ENCODE assay signal across 1 cellular context in the genomic region with DNA sequence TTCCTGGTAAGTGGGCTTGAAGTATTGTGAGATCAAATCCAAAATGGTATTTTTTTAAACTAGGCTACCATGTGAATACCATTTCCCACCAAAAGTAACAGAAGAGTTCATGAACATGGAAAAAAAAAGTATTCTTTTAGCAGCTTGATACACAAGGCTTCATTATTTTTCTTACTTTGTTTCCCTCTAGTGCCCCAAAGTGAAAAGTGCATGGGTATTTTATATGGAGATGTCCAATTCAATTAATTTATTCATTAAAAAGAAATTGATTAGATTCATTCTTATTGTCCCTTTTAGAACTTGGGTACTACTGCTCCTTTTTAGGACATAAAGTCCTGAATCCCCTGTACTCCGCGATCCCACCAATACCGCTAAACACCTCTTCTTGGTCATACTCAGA.
TF ChIP-seq lines count a peak whose summit lies in the region.

No MANE protein-coding gene starts in this region.

TF ChIP-seq in GM23338, 12 proteins besides CTCF, POLR2A, EP300 and RAD21 (continued from another document):
- TF ChIP-seq, protein P1, sequence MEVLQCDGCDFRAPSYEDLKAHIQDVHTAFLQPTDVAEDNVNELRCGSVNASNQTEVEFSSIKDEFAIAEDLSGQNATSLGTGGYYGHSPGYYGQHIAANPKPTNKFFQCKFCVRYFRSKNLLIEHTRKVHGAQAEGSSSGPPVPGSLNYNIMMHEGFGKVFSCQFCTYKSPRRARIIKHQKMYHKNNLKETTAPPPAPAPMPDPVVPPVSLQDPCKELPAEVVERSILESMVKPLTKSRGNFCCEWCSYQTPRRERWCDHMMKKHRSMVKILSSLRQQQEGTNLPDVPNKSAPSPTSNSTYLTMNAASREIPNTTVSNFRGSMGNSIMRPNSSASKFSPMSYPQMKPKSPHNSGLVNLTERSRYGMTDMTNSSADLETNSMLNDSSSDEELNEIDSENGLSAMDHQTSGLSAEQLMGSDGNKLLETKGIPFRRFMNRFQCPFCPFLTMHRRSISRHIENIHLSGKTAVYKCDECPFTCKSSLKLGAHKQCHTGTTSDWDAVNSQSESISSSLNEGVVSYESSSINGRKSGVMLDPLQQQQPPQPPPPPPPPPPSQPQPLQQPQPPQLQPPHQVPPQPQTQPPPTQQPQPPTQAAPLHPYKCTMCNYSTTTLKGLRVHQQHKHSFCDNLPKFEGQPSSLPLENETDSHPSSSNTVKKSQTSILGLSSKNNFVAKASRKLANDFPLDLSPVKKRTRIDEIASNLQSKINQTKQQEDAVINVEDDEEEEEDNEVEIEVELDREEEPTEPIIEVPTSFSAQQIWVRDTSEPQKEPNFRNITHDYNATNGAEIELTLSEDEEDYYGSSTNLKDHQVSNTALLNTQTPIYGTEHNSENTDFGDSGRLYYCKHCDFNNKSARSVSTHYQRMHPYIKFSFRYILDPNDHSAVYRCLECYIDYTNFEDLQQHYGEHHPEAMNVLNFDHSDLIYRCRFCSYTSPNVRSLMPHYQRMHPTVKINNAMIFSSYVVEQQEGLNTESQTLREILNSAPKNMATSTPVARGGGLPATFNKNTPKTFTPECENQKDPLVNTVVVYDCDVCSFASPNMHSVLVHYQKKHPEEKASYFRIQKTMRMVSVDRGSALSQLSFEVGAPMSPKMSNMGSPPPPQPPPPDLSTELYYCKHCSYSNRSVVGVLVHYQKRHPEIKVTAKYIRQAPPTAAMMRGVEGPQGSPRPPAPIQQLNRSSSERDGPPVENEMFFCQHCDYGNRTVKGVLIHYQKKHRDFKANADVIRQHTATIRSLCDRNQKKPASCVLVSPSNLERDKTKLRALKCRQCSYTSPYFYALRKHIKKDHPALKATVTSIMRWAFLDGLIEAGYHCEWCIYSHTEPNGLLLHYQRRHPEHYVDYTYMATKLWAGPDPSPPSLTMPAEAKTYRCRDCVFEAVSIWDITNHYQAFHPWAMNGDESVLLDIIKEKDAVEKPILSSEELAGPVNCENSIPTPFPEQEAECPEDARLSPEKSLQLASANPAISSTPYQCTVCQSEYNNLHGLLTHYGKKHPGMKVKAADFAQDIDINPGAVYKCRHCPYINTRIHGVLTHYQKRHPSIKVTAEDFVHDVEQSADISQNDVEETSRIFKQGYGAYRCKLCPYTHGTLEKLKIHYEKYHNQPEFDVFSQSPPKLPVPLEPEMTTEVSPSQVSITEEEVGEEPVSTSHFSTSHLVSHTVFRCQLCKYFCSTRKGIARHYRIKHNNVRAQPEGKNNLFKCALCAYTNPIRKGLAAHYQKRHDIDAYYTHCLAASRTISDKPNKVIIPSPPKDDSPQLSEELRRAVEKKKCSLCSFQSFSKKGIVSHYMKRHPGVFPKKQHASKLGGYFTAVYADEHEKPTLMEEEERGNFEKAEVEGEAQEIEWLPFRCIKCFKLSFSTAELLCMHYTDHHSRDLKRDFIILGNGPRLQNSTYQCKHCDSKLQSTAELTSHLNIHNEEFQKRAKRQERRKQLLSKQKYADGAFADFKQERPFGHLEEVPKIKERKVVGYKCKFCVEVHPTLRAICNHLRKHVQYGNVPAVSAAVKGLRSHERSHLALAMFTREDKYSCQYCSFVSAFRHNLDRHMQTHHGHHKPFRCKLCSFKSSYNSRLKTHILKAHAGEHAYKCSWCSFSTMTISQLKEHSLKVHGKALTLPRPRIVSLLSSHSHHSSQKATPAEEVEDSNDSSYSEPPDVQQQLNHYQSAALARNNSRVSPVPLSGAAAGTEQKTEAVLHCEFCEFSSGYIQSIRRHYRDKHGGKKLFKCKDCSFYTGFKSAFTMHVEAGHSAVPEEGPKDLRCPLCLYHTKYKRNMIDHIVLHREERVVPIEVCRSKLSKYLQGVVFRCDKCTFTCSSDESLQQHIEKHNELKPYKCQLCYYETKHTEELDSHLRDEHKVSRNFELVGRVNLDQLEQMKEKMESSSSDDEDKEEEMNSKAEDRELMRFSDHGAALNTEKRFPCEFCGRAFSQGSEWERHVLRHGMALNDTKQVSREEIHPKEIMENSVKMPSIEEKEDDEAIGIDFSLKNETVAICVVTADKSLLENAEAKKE (CRISPR knock-in tag; IDR thresholded peaks at IDR 0.05) = no peak
- TF ChIP-seq CREB1 (CRISPR knock-in tag; IDR thresholded peaks at IDR 0.05; ENCODE audit: low read depth) = no peak
